ENCODE assay signal across 1 cellular context in the genomic region with DNA sequence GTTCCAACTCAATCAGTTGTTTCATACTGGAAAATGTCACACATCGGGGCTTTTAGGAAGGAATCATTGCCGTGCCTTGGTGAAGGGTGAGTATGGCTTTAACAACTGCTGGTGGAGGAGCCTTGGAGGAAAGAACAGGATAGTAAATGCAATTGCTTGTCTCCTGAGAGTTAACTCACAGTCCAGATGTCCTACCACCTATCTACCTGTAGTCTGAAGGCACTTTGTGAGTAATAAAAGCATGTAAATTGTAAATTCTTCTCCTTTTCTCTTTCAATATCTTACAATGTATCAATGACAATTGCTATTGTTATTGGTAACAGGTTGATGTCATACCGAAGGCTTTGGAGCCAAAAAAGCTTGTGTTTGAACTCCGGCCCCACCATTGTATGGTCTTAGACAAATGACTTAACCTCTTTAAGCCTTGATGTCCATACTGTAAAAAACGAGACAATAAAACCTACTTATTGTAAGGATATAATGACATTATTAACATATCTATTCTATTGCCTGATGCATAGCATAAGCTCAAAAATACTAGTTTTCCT.
A peak's percentile ranks its signal among the peaks of the same experiment; 100 is the strongest.
TF ChIP-seq lines count a peak whose summit lies in the region.

No MANE protein-coding gene starts in this region.

TF ChIP-seq in GM23338, 12 proteins besides CTCF, POLR2A, EP300 and RAD21:
- TF ChIP-seq STAT1 (IDR thresholded peaks at IDR 0.05; ENCODE audit: unreplicated experiment): no peak
- TF ChIP-seq NANOG (IDR thresholded peaks at IDR 0.05; ENCODE audit: borderline replicate concordance): 0 out of 2 replicates have a peak, but pooled peaks have one; percentile 19
- no peak for TF ChIP-seq EZH2 (IDR thresholded peaks at IDR 0.05; ENCODE audit: low read depth, unreplicated experiment)
- TF ChIP-seq, protein P1, sequence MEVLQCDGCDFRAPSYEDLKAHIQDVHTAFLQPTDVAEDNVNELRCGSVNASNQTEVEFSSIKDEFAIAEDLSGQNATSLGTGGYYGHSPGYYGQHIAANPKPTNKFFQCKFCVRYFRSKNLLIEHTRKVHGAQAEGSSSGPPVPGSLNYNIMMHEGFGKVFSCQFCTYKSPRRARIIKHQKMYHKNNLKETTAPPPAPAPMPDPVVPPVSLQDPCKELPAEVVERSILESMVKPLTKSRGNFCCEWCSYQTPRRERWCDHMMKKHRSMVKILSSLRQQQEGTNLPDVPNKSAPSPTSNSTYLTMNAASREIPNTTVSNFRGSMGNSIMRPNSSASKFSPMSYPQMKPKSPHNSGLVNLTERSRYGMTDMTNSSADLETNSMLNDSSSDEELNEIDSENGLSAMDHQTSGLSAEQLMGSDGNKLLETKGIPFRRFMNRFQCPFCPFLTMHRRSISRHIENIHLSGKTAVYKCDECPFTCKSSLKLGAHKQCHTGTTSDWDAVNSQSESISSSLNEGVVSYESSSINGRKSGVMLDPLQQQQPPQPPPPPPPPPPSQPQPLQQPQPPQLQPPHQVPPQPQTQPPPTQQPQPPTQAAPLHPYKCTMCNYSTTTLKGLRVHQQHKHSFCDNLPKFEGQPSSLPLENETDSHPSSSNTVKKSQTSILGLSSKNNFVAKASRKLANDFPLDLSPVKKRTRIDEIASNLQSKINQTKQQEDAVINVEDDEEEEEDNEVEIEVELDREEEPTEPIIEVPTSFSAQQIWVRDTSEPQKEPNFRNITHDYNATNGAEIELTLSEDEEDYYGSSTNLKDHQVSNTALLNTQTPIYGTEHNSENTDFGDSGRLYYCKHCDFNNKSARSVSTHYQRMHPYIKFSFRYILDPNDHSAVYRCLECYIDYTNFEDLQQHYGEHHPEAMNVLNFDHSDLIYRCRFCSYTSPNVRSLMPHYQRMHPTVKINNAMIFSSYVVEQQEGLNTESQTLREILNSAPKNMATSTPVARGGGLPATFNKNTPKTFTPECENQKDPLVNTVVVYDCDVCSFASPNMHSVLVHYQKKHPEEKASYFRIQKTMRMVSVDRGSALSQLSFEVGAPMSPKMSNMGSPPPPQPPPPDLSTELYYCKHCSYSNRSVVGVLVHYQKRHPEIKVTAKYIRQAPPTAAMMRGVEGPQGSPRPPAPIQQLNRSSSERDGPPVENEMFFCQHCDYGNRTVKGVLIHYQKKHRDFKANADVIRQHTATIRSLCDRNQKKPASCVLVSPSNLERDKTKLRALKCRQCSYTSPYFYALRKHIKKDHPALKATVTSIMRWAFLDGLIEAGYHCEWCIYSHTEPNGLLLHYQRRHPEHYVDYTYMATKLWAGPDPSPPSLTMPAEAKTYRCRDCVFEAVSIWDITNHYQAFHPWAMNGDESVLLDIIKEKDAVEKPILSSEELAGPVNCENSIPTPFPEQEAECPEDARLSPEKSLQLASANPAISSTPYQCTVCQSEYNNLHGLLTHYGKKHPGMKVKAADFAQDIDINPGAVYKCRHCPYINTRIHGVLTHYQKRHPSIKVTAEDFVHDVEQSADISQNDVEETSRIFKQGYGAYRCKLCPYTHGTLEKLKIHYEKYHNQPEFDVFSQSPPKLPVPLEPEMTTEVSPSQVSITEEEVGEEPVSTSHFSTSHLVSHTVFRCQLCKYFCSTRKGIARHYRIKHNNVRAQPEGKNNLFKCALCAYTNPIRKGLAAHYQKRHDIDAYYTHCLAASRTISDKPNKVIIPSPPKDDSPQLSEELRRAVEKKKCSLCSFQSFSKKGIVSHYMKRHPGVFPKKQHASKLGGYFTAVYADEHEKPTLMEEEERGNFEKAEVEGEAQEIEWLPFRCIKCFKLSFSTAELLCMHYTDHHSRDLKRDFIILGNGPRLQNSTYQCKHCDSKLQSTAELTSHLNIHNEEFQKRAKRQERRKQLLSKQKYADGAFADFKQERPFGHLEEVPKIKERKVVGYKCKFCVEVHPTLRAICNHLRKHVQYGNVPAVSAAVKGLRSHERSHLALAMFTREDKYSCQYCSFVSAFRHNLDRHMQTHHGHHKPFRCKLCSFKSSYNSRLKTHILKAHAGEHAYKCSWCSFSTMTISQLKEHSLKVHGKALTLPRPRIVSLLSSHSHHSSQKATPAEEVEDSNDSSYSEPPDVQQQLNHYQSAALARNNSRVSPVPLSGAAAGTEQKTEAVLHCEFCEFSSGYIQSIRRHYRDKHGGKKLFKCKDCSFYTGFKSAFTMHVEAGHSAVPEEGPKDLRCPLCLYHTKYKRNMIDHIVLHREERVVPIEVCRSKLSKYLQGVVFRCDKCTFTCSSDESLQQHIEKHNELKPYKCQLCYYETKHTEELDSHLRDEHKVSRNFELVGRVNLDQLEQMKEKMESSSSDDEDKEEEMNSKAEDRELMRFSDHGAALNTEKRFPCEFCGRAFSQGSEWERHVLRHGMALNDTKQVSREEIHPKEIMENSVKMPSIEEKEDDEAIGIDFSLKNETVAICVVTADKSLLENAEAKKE (CRISPR knock-in tag; IDR thresholded peaks at IDR 0.05): peak; percentile 95
